Comparison of ENCODE assay signal across 21 cellular contexts in genomic region chr20:58586565-58587093, GRCh38.
"Had no signal": no experiment of that assay in that cellular context is flagged by ENCODE, and none has a peak within 500 bp of the region (broad histone marks: within the 10 kb centered on the region; RNA-seq: fewer than 3 reads in every experiment).

No MANE protein-coding gene starts in this region.

- H3K36me3 ChIP-seq: esophagus muscularis mucosa, gastrocnemius medialis, neutrophil, ovary, right atrium auricular region, suprapubic skin, thyroid gland, upper lobe of left lung, uterus had no signal

- H3K9me3 ChIP-seq: esophagus muscularis mucosa, gastrocnemius medialis, neutrophil, ovary, right atrium auricular region, suprapubic skin, thyroid gland, upper lobe of left lung, uterus had no signal

- H3K27me3 ChIP-seq: esophagus muscularis mucosa, ovary, right atrium auricular region, thyroid gland, upper lobe of left lung, uterus had no signal

- H3K27ac ChIP-seq: epithelial cell of prostate, esophagus muscularis mucosa, gastrocnemius medialis, neutrophil, ovary, right atrium auricular region, suprapubic skin, thyroid gland, upper lobe of left lung had no signal

- H3K4me1 ChIP-seq: gastrocnemius medialis, right atrium auricular region, suprapubic skin, thyroid gland, upper lobe of left lung, uterus had no signal

- DNase-seq: effector memory CD8-positive, alpha-beta T cell; gastrocnemius medialis; kidney; left cardiac atrium; left ventricle myocardium superior; naive thymus-derived CD4-positive, alpha-beta T cell; nephron progenitor cell; ovary; stimulated activated CD4-positive, alpha-beta T cell treated with anti-CD3 and anti-CD28 coated beads, Interleukin-4, amount 100 ng/mL, for 1 hour; stimulated activated CD8-positive, alpha-beta memory T cell treated with anti-CD3 and anti-CD28 coated beads, Interleukin-4, amount 100 ng/mL, for 48 hours; stimulated activated naive CD8-positive, alpha-beta T cell treated with anti-CD3 and anti-CD28 coated beads, Interleukin-15, Interleukin-2, amounts not matched to agents 100 U/mL and 50 U/mL, for 24 hours; thyroid gland; upper lobe of left lung; uterus had no signal

- H3K4me3 ChIP-seq: esophagus muscularis mucosa, gastrocnemius medialis, lung, ovary, right atrium auricular region, suprapubic skin, thyroid gland, upper lobe of left lung, uterus had no signal

- ATAC-seq: effector memory CD8-positive, alpha-beta T cell; gastrocnemius medialis; left cardiac atrium; left ventricle myocardium superior; naive thymus-derived CD4-positive, alpha-beta T cell; stimulated activated effector memory CD8-positive, alpha-beta T cell treated with anti-CD3 and anti-CD28 coated beads, Interleukin-12 subunit alpha, Interleukin-12 subunit beta, amount 100 ng/mL, for 72 hours; stimulated activated naive CD8-positive, alpha-beta T cell treated with anti-CD3 and anti-CD28 coated beads, Interleukin-15, Interleukin-2, amounts not matched to agents 100 U/mL and 50 U/mL, for 24 hours had no signal
